In genomic region chr12:49018282-49019119, GRCh38 we compare ENCODE assay signal across 8 cellular contexts. TPM values are rescaled to one million over a fixed set of nuclear protein-coding genes. Genes with fewer than 3 reads are reported as not detected.
A peak's percentile ranks its signal among the peaks of the same experiment; 100 is the strongest.
DNase-seq lines count a peak whose midpoint lies in the region; ATAC-seq and TF ChIP-seq lines count a peak whose summit lies in the region.

Gene PRKAG1, minus strand, starts transcription at chr12:49018776. Its CDS starts 36 bp downstream, at chr12:49018740.

- H3K4me1 Mint-ChIP-seq in activated T-cell treated with anti-CD3 and anti-CD28 coated beads, Interleukin-2, amount 50 U/mL, for 24 hours (ENCODE audit: low read depth) = peaks cover 39% of the 10 kb centered on the region

- peak within 1 kb of the TSS; percentile 97 for H3K27ac Mint-ChIP-seq in activated T-cell treated with anti-CD3 and anti-CD28 coated beads, Interleukin-2, amount 50 U/mL, for 24 hours

- peak; percentile 85 for ATAC-seq in GM21723 (IDR thresholded peaks at IDR 0.05; ENCODE audit: unreplicated experiment)

- peak within 1 kb of the TSS; percentile 90 for H3K4me3 Mint-ChIP-seq in activated T-cell treated with anti-CD3 and anti-CD28 coated beads, Interleukin-2, amount 50 U/mL, for 24 hours

- peak within 1 kb of the TSS; percentile 78 to 85 for H3K4me3 ChIP-seq in esophagus (ENCODE audit: low read depth in 1 of 2, low read length in 2 of 2)
- H3K4me3 ChIP-seq in muscle layer of colon (ENCODE audit: low read depth in 1 of 2, low read length in 2 of 2) = peak within 1 kb of the TSS; percentile 70 to 98

- H3K27me3 Mint-ChIP-seq in activated T-cell treated with anti-CD3 and anti-CD28 coated beads, Interleukin-2, amount 50 U/mL, for 24 hours = no peaks in the 10 kb centered on the region

- H3K27ac ChIP-seq in esophagus (ENCODE audit: low read depth in 2 of 2, low read length in 1 of 2) = peak within 1 kb of the TSS; percentile 90 to 98
- H3K27ac ChIP-seq in muscle layer of colon (ENCODE audit: low read depth, low read length) = peak within 1 kb of the TSS; percentile 74

- H3K36me3 Mint-ChIP-seq in activated T-cell treated with anti-CD3 and anti-CD28 coated beads, Interleukin-2, amount 50 U/mL, for 24 hours (ENCODE audit: low read depth) = peaks cover 75% of the 10 kb centered on the region

- peaks cover 2 to 3% of the 10 kb centered on the region in 2 donors for H3K4me1 ChIP-seq in esophagus (ENCODE audit: control insufficient read depth in 2 of 2, insufficient read depth in 2 of 2, low read length in 1 of 2)
- H3K4me1 ChIP-seq in muscle layer of colon (ENCODE audit: insufficient read depth, low read length) = peaks cover 11% of the 10 kb centered on the region

- H3K27me3 ChIP-seq in esophagus (ENCODE audit: control insufficient read depth in 1 of 2, insufficient read depth in 2 of 2, low read length in 2 of 2) = no peaks in the 10 kb centered on the region
- no peaks in the 10 kb centered on the region for H3K27me3 ChIP-seq in muscle layer of colon (ENCODE audit: control insufficient read depth in 1 of 2, insufficient read depth in 2 of 2, low read length in 2 of 2)

- WGBS in esophagus, 2 donors = 0% methylated on average over 58 to 59 of the region's 59 CpGs

- H3K9ac ChIP-seq in muscle layer of colon (ENCODE audit: low read length) = peak within 1 kb of the TSS; percentile 98

- DNase-seq in DMS79 treated with DMSO at 0.1 percent for 48 hours (lab: John Stamatoyannopoulos, UW) = peak; percentile 91
- peak; percentile 96 for DNase-seq in KG1 (lab: John Stamatoyannopoulos, UW)
- peak; percentile 96 for DNase-seq in activated T-cell treated with anti-CD3 and anti-CD28 coated beads, Interleukin-2, amount 50 U/mL, for 24 hours
- peak; percentile 91 for DNase-seq in stimulated activated CD8-positive, alpha-beta memory T cell treated with anti-CD3 and anti-CD28 coated beads, Interleukin-7, amount 100 ng/mL, for 24 hours (ENCODE audit: low read depth)

- H3K36me3 ChIP-seq in esophagus (ENCODE audit: control insufficient read depth in 2 of 2, insufficient read depth in 2 of 2, low read length in 1 of 2) = peaks cover 7 to 21% of the 10 kb centered on the region in 2 donors
- H3K36me3 ChIP-seq in muscle layer of colon (ENCODE audit: insufficient read depth, low read length) = peaks cover 27% of the 10 kb centered on the region

- no peaks in the 10 kb centered on the region for H3K9me3 Mint-ChIP-seq in activated T-cell treated with anti-CD3 and anti-CD28 coated beads, Interleukin-2, amount 50 U/mL, for 24 hours

- H3K9me3 ChIP-seq in esophagus (ENCODE audit: control insufficient read depth in 2 of 2, insufficient read depth in 1 of 2, low read depth in 1 of 2, low read length in 1 of 2) = no peaks in the 10 kb centered on the region
- no peaks in the 10 kb centered on the region for H3K9me3 ChIP-seq in muscle layer of colon (ENCODE audit: low read length)

TF ChIP-seq in PFSK-1, 5 proteins besides CTCF, POLR2A, EP300 and RAD21:
- TF ChIP-seq TAF1 (IDR thresholded peaks at IDR 0.05; ENCODE audit: borderline replicate concordance, insufficient read depth, low read length) = peak; percentile 85
- 0 out of 4 replicates have a peak, but pooled peaks have one; percentile 32 to 42 for TF ChIP-seq REST (IDR thresholded peaks at IDR 0.05; ENCODE audit: insufficient read depth in 1 of 2, low read depth in 2 of 2, low read length in 2 of 2)
- peak; percentile 47; the same call in 1 of the 2 replicates for TF ChIP-seq SIN3A (IDR thresholded peaks at IDR 0.05; ENCODE audit: borderline replicate concordance, insufficient read depth, low read length)
- peak; percentile 85 for TF ChIP-seq FOXP2 (optimal IDR thresholded peaks at IDR 0.05; ENCODE audit: borderline replicate concordance, extremely low read depth, extremely low read length, insufficient read depth)
- TF ChIP-seq POLR2AphosphoS5 (IDR thresholded peaks at IDR 0.05; ENCODE audit: low read depth, low read length) = peak; percentile 91

RNA-seq across cellular contexts. Expression of gene PRKAG1, which starts in this region (rescaled TPM):
- 49.7 TPM for polyA plus RNA-seq in PFSK-1 (2012; ENCODE audit: insufficient read length, low read depth)
- 10 to 100 TPM; 52.5 to 54.7 TPM for polyA plus RNA-seq in esophagus

Comparison
In these comparisons a context has a peak if more than half of its experiments do, and no peak if none do; other contexts are left out.
1. Peak in every context shown above with its lines: DNase-seq, ATAC-seq, H3K4me3 ChIP-seq and H3K27ac ChIP-seq.